In genomic region chr2:197515798-197516761, GRCh38 we compare ENCODE assay signal across 7 cellular contexts. TPM values are rescaled to one million over a fixed set of nuclear protein-coding genes. Genes with fewer than 3 reads are reported as not detected.
A peak's percentile ranks its signal among the peaks of the same experiment; 100 is the strongest.
DNase-seq lines count a peak whose midpoint lies in the region; ATAC-seq and TF ChIP-seq lines count a peak whose summit lies in the region.

Gene MOB4 (plus strand): TSS chr2:197516066. CDS start chr2:197516087, 21 bp downstream.

- peak within 1 kb of the TSS; percentile 90 for H3K27ac ChIP-seq in hepatocyte

- peaks cover 20% of the 10 kb centered on the region for H4K20me1 ChIP-seq in hepatocyte (ENCODE audit: insufficient read depth, poor library complexity, severe bottlenecking)

- H3K9me2 ChIP-seq in hepatocyte (replicated peaks; ENCODE audit: insufficient read depth), result no peaks in the 10 kb centered on the region

- no peaks in the 10 kb centered on the region for H3K27me3 ChIP-seq in hepatocyte

- peak within 1 kb of the TSS; percentile 83 for H3K4me2 ChIP-seq in hepatocyte

- H3K4me3 ChIP-seq in hepatocyte, result peak within 1 kb of the TSS; percentile 73

- peaks cover 51% of the 10 kb centered on the region for H3K79me2 ChIP-seq in hepatocyte

- TF ChIP-seq CTCF in hepatocyte (IDR thresholded peaks at IDR 0.05; ENCODE audit: poor library complexity), result no peak

- peak; percentile 92 to 95 for DNase-seq in NCI-H2081 (lab: John Stamatoyannopoulos, UW)
- DNase-seq in T1000 (lab: John Stamatoyannopoulos, UW), result peak; percentile 87
- DNase-seq in astrocyte of the hippocampus (ENCODE audit: low read depth, low spot score), result peak; percentile 99
- DNase-seq in hepatocyte (ENCODE audit: low spot score), result peak; percentile 98
- DNase-seq in retina, result peak; percentile 99

- ATAC-seq in GM18508 (IDR thresholded peaks at IDR 0.05; ENCODE audit: insufficient read depth, unreplicated experiment), result peak; percentile 87
- ATAC-seq in HG03025 (IDR thresholded peaks at IDR 0.05; ENCODE audit: low FRiP score, unreplicated experiment), result peak; percentile 95

- 2% methylated on average over 71 of the region's 75 CpGs for WGBS in hepatocyte (ENCODE audit: low lambda C conversion rate, missing lambda C conversion rate)

- H3K36me3 ChIP-seq in hepatocyte (replicated peaks; ENCODE audit: insufficient read depth, low read depth), result no peaks in the 10 kb centered on the region

- H2AFZ ChIP-seq in hepatocyte, result peak within 1 kb of the TSS; percentile 84

- H3K9me3 ChIP-seq in hepatocyte (ENCODE audit: low read depth), result no peaks in the 10 kb centered on the region

- peaks cover 15% of the 10 kb centered on the region for H3K4me1 ChIP-seq in hepatocyte (ENCODE audit: insufficient read depth)

RNA-seq across cellular contexts. Expression of gene MOB4, which starts in this region (rescaled TPM):
- total RNA-seq in hepatocyte, result 44.0 and 50.1 TPM in 2 replicates
- 42.2 and 44.1 TPM in 2 replicates for polyA plus RNA-seq in hepatocyte

Comparison
In these comparisons a context has a peak if more than half of its experiments do, and no peak if none do; other contexts are left out.
1. Peak in every context shown above with its lines: DNase-seq, ATAC-seq, H3K4me3 ChIP-seq and H3K27ac ChIP-seq.